In the genomic region with DNA sequence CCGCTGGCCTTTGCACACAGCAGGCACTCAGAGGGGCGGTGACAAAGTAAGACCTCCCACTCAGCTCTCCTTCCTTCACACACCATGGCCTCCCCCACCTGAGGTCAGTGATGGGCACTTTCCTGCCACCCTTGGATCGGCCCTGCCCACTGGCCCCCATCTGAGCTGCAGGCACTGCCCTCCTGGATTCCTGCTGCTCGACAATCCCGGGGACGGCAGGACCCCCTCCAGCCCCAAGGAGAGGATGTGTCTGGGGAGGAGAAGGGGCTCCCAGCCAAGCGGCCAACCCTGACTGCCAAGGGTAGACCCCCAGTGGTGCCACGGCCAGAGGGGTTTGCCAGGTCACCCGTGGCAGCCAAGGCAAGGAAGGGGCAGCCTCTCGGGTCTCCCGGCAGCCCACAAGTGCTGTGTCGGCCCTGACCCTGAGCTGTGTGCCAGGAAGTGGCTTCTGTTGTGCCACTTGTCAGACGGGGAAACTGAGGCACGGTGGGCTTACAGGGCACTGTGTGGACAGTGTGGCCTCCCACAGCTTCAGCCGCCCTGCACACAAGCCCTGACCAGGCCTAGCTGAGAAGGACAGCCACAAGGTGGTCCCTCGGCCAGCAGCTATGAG, we compare ENCODE assay signal across 17 cellular contexts. TPM values are rescaled to one million over a fixed set of nuclear protein-coding genes. Genes with fewer than 3 reads are reported as not detected.
DNase-seq lines count a peak whose midpoint lies in the region; ATAC-seq and TF ChIP-seq lines count a peak whose summit lies in the region.
"Had no signal": no experiment of that assay in that cellular context is flagged by ENCODE, and none has a peak within 500 bp of the region (broad histone marks: within the 10 kb centered on the region; RNA-seq: fewer than 3 reads in every experiment).

No MANE protein-coding gene starts in this region.

- no peaks in the 10 kb centered on the region for H3K36me3 ChIP-seq in GM23338 (ENCODE audit: insufficient read depth)
- no peaks in the 10 kb centered on the region for H3K36me3 ChIP-seq in body of pancreas (replicated peaks in 1 of 2; ENCODE audit: insufficient read depth in 1 of 2, low read depth in 2 of 2)
- no peaks in the 10 kb centered on the region for H3K36me3 ChIP-seq in prostate gland
- H3K36me3 ChIP-seq in colonic mucosa, result no peaks in the 10 kb centered on the region
- H3K36me3 ChIP-seq: left ventricle myocardium inferior, MG63, Peyer's patch had no signal

- H4K20me1 ChIP-seq in GM23338 (replicated peaks; ENCODE audit: insufficient read depth), result no peaks in the 10 kb centered on the region

- no peaks in the 10 kb centered on the region for H3K9me3 ChIP-seq in body of pancreas
- H3K9me3 ChIP-seq in prostate gland, result no peaks in the 10 kb centered on the region
- H3K9me3 ChIP-seq in colonic mucosa, result no peaks in the 10 kb centered on the region
- H3K9me3 ChIP-seq: MG63, Peyer's patch had no signal

- no peaks in the 10 kb centered on the region; the same call in 2 of the 3 replicates for H3K36me3 Mint-ChIP-seq in GM23338 (ENCODE audit: low read depth)

- H3K9me2 ChIP-seq in GM23338 (ENCODE audit: insufficient read depth), result no peaks in the 10 kb centered on the region

- no peak overlapping the region for H2AFZ ChIP-seq in GM23338

- DNase-seq in GM23338 (ENCODE audit: low spot score) (no peak), body of pancreas (no peak), prostate gland (ENCODE audit: low spot score) (no peak), SW480 (ENCODE audit: low spot score) (no peak), colonic mucosa (no peak), NCI-H1092 treated with DMSO at 0.1 percent for 48 hours (lab: John Stamatoyannopoulos, UW) (no peak)
- DNase-seq: activated CD4-positive, alpha-beta T cell treated with anti-CD3 and anti-CD28 coated beads for 1 hour; left ventricle myocardium inferior; MG63; NCI-H1694 treated with DMSO at 0.1 percent for 48 hours; NCI-H226; occipital lobe; Peyer's patch; right cardiac atrium; stimulated activated naive B cell treated with anti-CD40 and anti-IgM and Interleukin-4, amounts not matched to agents 10 μg/mL and 1 μg/mL and 100 μg/mL, for 72 hours had no signal

- no peak overlapping the region for H3K9ac ChIP-seq in colonic mucosa (ENCODE audit: low read depth in 2 of 2, low read length in 2 of 2)

- H3K79me2 ChIP-seq in GM23338 (replicated peaks; ENCODE audit: insufficient read depth), result peaks cover 28% of the 10 kb centered on the region

- H3K27me3 Mint-ChIP-seq in GM23338 (ENCODE audit: insufficient read depth, low read depth, poor library complexity), result peaks cover 22% of the 10 kb centered on the region
- H3K27me3 Mint-ChIP-seq: activated T-helper 17 cell treated with anti-CD3 and anti-CD28 coated beads, Interleukin-2, amount 50 U/mL, for 72 hours; stimulated activated naive B cell treated with anti-CD40 and anti-IgM and Interleukin-4, amounts not matched to agents 10 μg/mL and 1 μg/mL and 100 μg/mL, for 72 hours had no signal

- no peak overlapping the region for H3K4me2 ChIP-seq in GM23338

- no peak for ATAC-seq in GM23338
- ATAC-seq in body of pancreas, result no peak
- ATAC-seq: activated T-helper 17 cell treated with anti-CD3 and anti-CD28 coated beads, Interleukin-2, amount 50 U/mL, for 72 hours; right cardiac atrium; SK-N-SH treated with all-trans-retinoic acid at 6 μM for 48 hours; stimulated activated naive B cell treated with anti-CD40 and anti-IgM and Interleukin-4, amounts not matched to agents 10 μg/mL and 1 μg/mL and 100 μg/mL, for 72 hours had no signal

- no peak overlapping the region for H3K27ac Mint-ChIP-seq in GM23338

- 72 to 92% methylated on average over 2 to 16 of the region's 16 CpGs for WGBS in body of pancreas, 2 donors
- WGBS in prostate gland, result 71% methylated on average over 9 of the region's 16 CpGs

- no peak for TF ChIP-seq POLR2A in body of pancreas (IDR thresholded peaks at IDR 0.05)
- TF ChIP-seq POLR2A in prostate gland (IDR thresholded peaks at IDR 0.05), result no peak

- peak overlapping the region; percentile 93 for H3K27ac ChIP-seq in GM23338 (ENCODE audit: low read depth)
- peak overlapping the region; percentile 50 to 78 (median 77) for H3K27ac ChIP-seq in body of pancreas
- H3K27ac ChIP-seq in prostate gland, result peak overlapping the region; percentile 87 to 95
- H3K27ac ChIP-seq in colonic mucosa, result no peak overlapping the region
- H3K27ac ChIP-seq: left ventricle myocardium inferior had no signal

- H3K4me1 Mint-ChIP-seq in GM23338, result peaks cover 53% of the 10 kb centered on the region

- H3K9me3 Mint-ChIP-seq in GM23338, result no peaks in the 10 kb centered on the region
- H3K9me3 Mint-ChIP-seq: activated T-helper 17 cell treated with anti-CD3 and anti-CD28 coated beads, Interleukin-2, amount 50 U/mL, for 72 hours; stimulated activated naive B cell treated with anti-CD40 and anti-IgM and Interleukin-4, amounts not matched to agents 10 μg/mL and 1 μg/mL and 100 μg/mL, for 72 hours had no signal

- H3K4me1 ChIP-seq in GM23338 (ENCODE audit: insufficient read depth) (peaks cover 9% of the 10 kb centered on the region), body of pancreas (peaks cover 79% of the 10 kb centered on the region), prostate gland (replicated peaks) (peaks cover 61% of the 10 kb centered on the region), colonic mucosa (peaks cover 39% of the 10 kb centered on the region)

- H3K27me3 ChIP-seq in GM23338 (ENCODE audit: insufficient read depth) (no peaks in the 10 kb centered on the region), body of pancreas (no peaks in the 10 kb centered on the region), prostate gland (replicated peaks; ENCODE audit: insufficient read depth) (no peaks in the 10 kb centered on the region), colonic mucosa (no peaks in the 10 kb centered on the region)
- H3K27me3 ChIP-seq: MG63, Peyer's patch had no signal

- H3K4me3 Mint-ChIP-seq in GM23338, result no peak overlapping the region
- H3K4me3 Mint-ChIP-seq: activated T-helper 17 cell treated with anti-CD3 and anti-CD28 coated beads, Interleukin-2, amount 50 U/mL, for 72 hours; stimulated activated naive B cell treated with anti-CD40 and anti-IgM and Interleukin-4, amounts not matched to agents 10 μg/mL and 1 μg/mL and 100 μg/mL, for 72 hours had no signal

- no peak for TF ChIP-seq CTCF in GM23338 (conservative IDR thresholded peaks at IDR 0.05; ENCODE audit: low read depth in 2 of 2)
- no peak for TF ChIP-seq CTCF in body of pancreas (IDR thresholded peaks at IDR 0.05)
- no peak for TF ChIP-seq CTCF in prostate gland (IDR thresholded peaks at IDR 0.05)
- no peak for TF ChIP-seq CTCF in colonic mucosa (IDR thresholded peaks at IDR 0.05)

- intact Hi-C loops in body of pancreas (cut with DNase I) (no loop called here), prostate gland (cut with DNase I) (no loop called here), colonic mucosa (cut with DNase I) (no loop called here)

- H3K4me3 ChIP-seq in GM23338, result no peak overlapping the region
- H3K4me3 ChIP-seq in body of pancreas, result no peak overlapping the region
- H3K4me3 ChIP-seq in prostate gland, result no peak overlapping the region
- no peak overlapping the region for H3K4me3 ChIP-seq in colonic mucosa
- H3K4me3 ChIP-seq: left ventricle myocardium inferior, MG63, Peyer's patch had no signal

- peaks cover 13% of the 10 kb centered on the region; the same call in 1 of the 2 replicates for H3F3A ChIP-seq in GM23338 (replicated peaks; ENCODE audit: low read depth)

TF ChIP-seq in GM23338, 12 proteins besides CTCF, POLR2A, EP300 and RAD21 (continues in another document):
- TF ChIP-seq EZH2 (IDR thresholded peaks at IDR 0.05; ENCODE audit: low read depth, unreplicated experiment) (no peak), NANOG (IDR thresholded peaks at IDR 0.05; ENCODE audit: borderline replicate concordance) (no peak), ZNF114 (CRISPR knock-in tag; IDR thresholded peaks at IDR 0.05) (no peak), POLR2AphosphoS5 (IDR thresholded peaks at IDR 0.05; ENCODE audit: low read depth) (no peak), CREB1 (CRISPR knock-in tag; IDR thresholded peaks at IDR 0.05; ENCODE audit: low read depth) (no peak), STAT1 (IDR thresholded peaks at IDR 0.05; ENCODE audit: unreplicated experiment) (no peak), EZH2phosphoT487 (IDR thresholded peaks at IDR 0.05; ENCODE audit: unreplicated experiment) (no peak)

RNA-seq across cellular contexts. Expression of a gene that starts 22.7 kb away (rescaled TPM):
- total RNA-seq in GM23338 (2014; rRNA removed; shearing (Covaris generic)), result 56.2 and 70.1 TPM in 2 replicates
- 29.6 and 30.4 TPM in 2 replicates for polyA plus RNA-seq in GM23338 (2016; fragmentation: Nextera tagmentation; extraction: Ambion mirVana)
- total RNA-seq in body of pancreas, result 100 to 1,000 TPM in 1 of 2 donors, 10 to 100 TPM in 1; 61.0 to 269 TPM
- 100 to 1,000 TPM; 156 to 202 TPM for total RNA-seq in prostate gland
- 100 to 1,000 TPM; 104 to 118 TPM for total RNA-seq in colonic mucosa

RNA-seq across cellular contexts. Expression of a gene that starts 41.2 kb away (rescaled TPM):
- 114 and 187 TPM in 2 replicates for total RNA-seq in GM23338 (2014; rRNA removed; shearing (Covaris generic))
- polyA plus RNA-seq in GM23338 (2016; fragmentation: Nextera tagmentation; extraction: Ambion mirVana), result 32.6 and 36.1 TPM in 2 replicates
- total RNA-seq in body of pancreas (1 to 10 TPM in 1 of 2 donors, not detected in 1; 7.6 TPM), prostate gland (1 to 10 TPM; 4.3 to 7.6 TPM), colonic mucosa (10 to 100 TPM; 14.9 to 71.7 TPM)

RNA-seq across cellular contexts. Expression of a gene that starts 49.4 kb away (rescaled TPM):
- total RNA-seq in GM23338 (2014; rRNA removed; shearing (Covaris generic)), result 250 and 258 TPM in 2 replicates
- 522 and 536 TPM in 2 replicates for polyA plus RNA-seq in GM23338 (2016; fragmentation: Nextera tagmentation; extraction: Ambion mirVana)
- total RNA-seq in body of pancreas (100 to 1,000 TPM in 1 of 2 donors, 10 to 100 TPM in 1; 95.9 to 104 TPM), prostate gland (100 to 1,000 TPM; 165 to 211 TPM), colonic mucosa (100 to 1,000 TPM; 103 to 273 TPM)

RNA-seq across cellular contexts. Expression of a gene that starts 56.1 kb away (rescaled TPM):
- total RNA-seq in GM23338 (2014; rRNA removed; shearing (Covaris generic)), result 15.4 and 22.3 TPM in 2 replicates
- 25.7 and 33.6 TPM in 2 replicates for polyA plus RNA-seq in GM23338 (2016; fragmentation: Nextera tagmentation; extraction: Ambion mirVana)
- 10 to 100 TPM in 1 of 2 donors, 1 to 10 TPM in 1; 5.7 to 10.2 TPM for total RNA-seq in body of pancreas
- total RNA-seq in prostate gland, result 10 to 100 TPM; 15.0 to 19.1 TPM
- total RNA-seq in colonic mucosa, result 10 to 100 TPM in 1 of 2 donors, 1 to 10 TPM in 1; 7.8 to 23.1 TPM

RNA-seq across cellular contexts. Expression of a gene that starts 56.2 kb away (rescaled TPM):
- total RNA-seq in GM23338 (2014; rRNA removed; shearing (Covaris generic)), result 39.6 and 43.4 TPM in 2 replicates
- polyA plus RNA-seq in GM23338 (2016; fragmentation: Nextera tagmentation; extraction: Ambion mirVana), result 24.9 and 27.8 TPM in 2 replicates
- 10 to 100 TPM; 16.6 to 27.7 TPM for total RNA-seq in body of pancreas
- 10 to 100 TPM; 11.6 to 30.3 TPM for total RNA-seq in prostate gland
- 1 to 10 TPM; 9.2 to 9.3 TPM for total RNA-seq in colonic mucosa
